28 cellular contexts compared by ENCODE assay signal in genomic region chrX:111568817-111569216, GRCh38. TPM values are rescaled to one million over a fixed set of nuclear protein-coding genes. Genes with fewer than 3 reads are reported as not detected.
"Had no signal": no experiment of that assay in that cellular context is flagged by ENCODE, and none has a peak within 500 bp of the region (broad histone marks: within the 10 kb centered on the region; RNA-seq: fewer than 3 reads in every experiment).

No MANE protein-coding gene starts in this region.

- H3K4me1 Mint-ChIP-seq: stimulated activated effector memory CD8-positive, alpha-beta T cell treated with anti-CD3 and anti-CD28 coated beads, Interleukin-12 subunit alpha, Interleukin-12 subunit beta, amount 100 ng/mL, for 72 hours; stimulated activated memory B cell treated with anti-CD40 and anti-IgM and Interleukin-4, amounts not matched to agents 10 μg/mL and 1 μg/mL and 100 μg/mL, for 72 hours; stimulated activated naive B cell treated with anti-CD40 and anti-IgM and Interleukin-4, amounts not matched to agents 10 μg/mL and 1 μg/mL and 100 μg/mL, for 72 hours; stimulated activated naive CD8-positive, alpha-beta T cell treated with anti-CD3 and anti-CD28 coated beads, Interleukin-15, amount 100 ng/mL, for 72 hours had no signal

- ATAC-seq: stimulated activated effector memory CD8-positive, alpha-beta T cell treated with anti-CD3 and anti-CD28 coated beads, Interleukin-12 subunit alpha, Interleukin-12 subunit beta, amount 100 ng/mL, for 72 hours; stimulated activated memory B cell treated with anti-CD40 and anti-IgM and Interleukin-4, amounts not matched to agents 10 μg/mL and 1 μg/mL and 100 μg/mL, for 72 hours; stimulated activated naive B cell treated with anti-CD40 and anti-IgM and Interleukin-4, amounts not matched to agents 10 μg/mL and 1 μg/mL and 100 μg/mL, for 72 hours; stimulated activated naive CD8-positive, alpha-beta T cell treated with anti-CD3 and anti-CD28 coated beads, Interleukin-15, amount 100 ng/mL, for 72 hours; stimulated activated naive CD8-positive, alpha-beta T cell treated with anti-CD3 and anti-CD28 coated beads, Interleukin-15, Interleukin-2, amounts not matched to agents 100 U/mL and 50 U/mL, for 24 hours; upper lobe of right lung had no signal

- DNase-seq: stimulated activated CD4-positive, alpha-beta T cell treated with anti-CD3 and anti-CD28 coated beads, Interleukin-2, amount 100 ng/mL, for 48 hours; stimulated activated CD4-positive, alpha-beta T cell treated with anti-CD3 and anti-CD28 coated beads, Interleukin-4, amount 100 ng/mL, for 1 hour; stimulated activated CD4-positive, alpha-beta T cell treated with anti-CD3 and anti-CD28 coated beads, Interleukin-4, amount 100 ng/mL, for 24 hours; stimulated activated CD4-positive, alpha-beta T cell treated with anti-CD3 and anti-CD28 coated beads, Interleukin-4, amount 100 ng/mL, for 4 hours; stimulated activated CD8-positive, alpha-beta memory T cell treated with anti-CD3 and anti-CD28 coated beads, Interleukin-4, amount 100 ng/mL, for 48 hours; stimulated activated naive B cell treated with anti-CD40 and anti-IgM and Interleukin-4, amounts not matched to agents 10 μg/mL and 1 μg/mL and 100 μg/mL, for 72 hours; stimulated activated naive CD4-positive, alpha-beta T cell; stimulated activated naive CD4-positive, alpha-beta T cell treated with Interleukin-2 at 50 U/mL for 16 hours; stimulated activated naive CD8-positive, alpha-beta T cell treated with anti-CD3 and anti-CD28 coated beads, Interleukin-15, amount 100 ng/mL, for 72 hours; stimulated activated naive CD8-positive, alpha-beta T cell treated with anti-CD3 and anti-CD28 coated beads, Interleukin-15, Interleukin-2, amounts not matched to agents 100 U/mL and 50 U/mL, for 24 hours; stomach; thyroid gland; tibial artery; transverse colon; upper lobe of left lung; upper lobe of right lung had no signal

- H3K27me3 ChIP-seq: suprapubic skin, testis, thyroid gland, tibial artery, tibial nerve, transverse colon, upper lobe of left lung, upper lobe of right lung, uterus, vagina had no signal

- H3K27me3 Mint-ChIP-seq: stimulated activated memory B cell treated with anti-CD40 and anti-IgM and Interleukin-4, amounts not matched to agents 10 μg/mL and 1 μg/mL and 100 μg/mL, for 72 hours; stimulated activated naive CD8-positive, alpha-beta T cell treated with anti-CD3 and anti-CD28 coated beads, Interleukin-15, amount 100 ng/mL, for 72 hours; stimulated activated naive CD8-positive, alpha-beta T cell treated with anti-CD3 and anti-CD28 coated beads, Interleukin-15, Interleukin-2, amounts not matched to agents 100 ng/mL and 50 ng/mL, for 24 hours; type B pancreatic cell had no signal

- H3K4me3 ChIP-seq: stomach, suprapubic skin, testis, thoracic aorta, thyroid gland, tibial artery, tibial nerve, transverse colon, upper lobe of left lung, upper lobe of right lung, uterus, vagina had no signal

- H3K27ac ChIP-seq: stomach, suprapubic skin, testis, thoracic aorta, thyroid gland, tibial artery, tibial nerve, transverse colon, upper lobe of left lung, upper lobe of right lung, uterus, vagina had no signal

- FAIRE-seq: urothelium cell line had no signal

- H3K36me3 ChIP-seq: stomach, suprapubic skin, thoracic aorta, thyroid gland, tibial artery, tibial nerve, transverse colon, upper lobe of left lung, upper lobe of right lung, uterus, vagina had no signal

- H3K9me3 Mint-ChIP-seq: stimulated activated effector memory CD8-positive, alpha-beta T cell treated with anti-CD3 and anti-CD28 coated beads, Interleukin-12 subunit alpha, Interleukin-12 subunit beta, amount 100 ng/mL, for 72 hours; stimulated activated memory B cell treated with anti-CD40 and anti-IgM and Interleukin-4, amounts not matched to agents 10 μg/mL and 1 μg/mL and 100 μg/mL, for 72 hours; stimulated activated naive CD8-positive, alpha-beta T cell treated with anti-CD3 and anti-CD28 coated beads, Interleukin-15, amount 100 ng/mL, for 72 hours; stimulated activated naive CD8-positive, alpha-beta T cell treated with anti-CD3 and anti-CD28 coated beads, Interleukin-15, Interleukin-2, amounts not matched to agents 100 ng/mL and 50 ng/mL, for 24 hours; type B pancreatic cell had no signal

- H3K36me3 Mint-ChIP-seq: stimulated activated effector memory CD8-positive, alpha-beta T cell treated with anti-CD3 and anti-CD28 coated beads, Interleukin-12 subunit alpha, Interleukin-12 subunit beta, amount 100 ng/mL, for 72 hours; stimulated activated memory B cell treated with anti-CD40 and anti-IgM and Interleukin-4, amounts not matched to agents 10 μg/mL and 1 μg/mL and 100 μg/mL, for 72 hours; stimulated activated naive B cell treated with anti-CD40 and anti-IgM and Interleukin-4, amounts not matched to agents 10 μg/mL and 1 μg/mL and 100 μg/mL, for 72 hours; type B pancreatic cell had no signal

- H3K9me3 ChIP-seq: suprapubic skin, testis, thoracic aorta, thyroid gland, tibial artery, tibial nerve, transverse colon, upper lobe of left lung, upper lobe of right lung, uterus, vagina had no signal

- H3K27ac Mint-ChIP-seq: stimulated activated effector memory CD8-positive, alpha-beta T cell treated with anti-CD3 and anti-CD28 coated beads, Interleukin-12 subunit alpha, Interleukin-12 subunit beta, amount 100 ng/mL, for 72 hours; stimulated activated memory B cell treated with anti-CD40 and anti-IgM and Interleukin-4, amounts not matched to agents 10 μg/mL and 1 μg/mL and 100 μg/mL, for 72 hours; stimulated activated naive B cell treated with anti-CD40 and anti-IgM and Interleukin-4, amounts not matched to agents 10 μg/mL and 1 μg/mL and 100 μg/mL, for 72 hours; stimulated activated naive CD8-positive, alpha-beta T cell treated with anti-CD3 and anti-CD28 coated beads, Interleukin-15, Interleukin-2, amounts not matched to agents 100 ng/mL and 50 ng/mL, for 24 hours had no signal

- H3K4me3 Mint-ChIP-seq: stimulated activated effector memory CD8-positive, alpha-beta T cell treated with anti-CD3 and anti-CD28 coated beads, Interleukin-12 subunit alpha, Interleukin-12 subunit beta, amount 100 ng/mL, for 72 hours; stimulated activated memory B cell treated with anti-CD40 and anti-IgM and Interleukin-4, amounts not matched to agents 10 μg/mL and 1 μg/mL and 100 μg/mL, for 72 hours; stimulated activated naive B cell treated with anti-CD40 and anti-IgM and Interleukin-4, amounts not matched to agents 10 μg/mL and 1 μg/mL and 100 μg/mL, for 72 hours; stimulated activated naive CD8-positive, alpha-beta T cell treated with anti-CD3 and anti-CD28 coated beads, Interleukin-15, amount 100 ng/mL, for 72 hours; stimulated activated naive CD8-positive, alpha-beta T cell treated with anti-CD3 and anti-CD28 coated beads, Interleukin-15, Interleukin-2, amounts not matched to agents 100 ng/mL and 50 ng/mL, for 24 hours; type B pancreatic cell had no signal

- H3K4me1 ChIP-seq: stomach, suprapubic skin, testis, thyroid gland, tibial artery, tibial nerve, transverse colon, upper lobe of left lung, upper lobe of right lung, uterus, vagina had no signal

RNA-seq across cellular contexts. Expression of gene SERTM2, which starts 57.4 kb away (rescaled TPM):
- total RNA-seq: subcutaneous adipose tissue, thoracic aorta, thyroid gland, tibial nerve had no signal
